ENCODE assay signal across 7 cellular contexts in the genomic region with DNA sequence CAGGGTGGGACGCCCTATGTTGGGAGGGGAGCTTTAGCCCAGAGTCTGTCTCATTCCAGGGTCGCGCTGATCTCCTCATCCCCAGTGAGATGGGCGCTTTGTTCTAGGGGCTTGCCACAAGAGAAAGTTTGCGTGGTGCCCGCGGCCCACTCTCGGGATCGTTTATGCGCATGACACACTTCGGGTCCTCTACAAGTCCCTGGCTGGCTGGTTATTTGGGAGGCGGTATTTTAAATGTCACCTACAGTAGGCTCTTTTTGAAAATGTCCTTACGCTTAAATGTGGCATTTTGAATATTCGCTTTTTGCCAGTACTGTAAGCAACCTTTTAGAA. TPM values are rescaled to one million over a fixed set of nuclear protein-coding genes. Genes with fewer than 3 reads are reported as not detected.
DNase-seq lines count a peak whose midpoint lies in the region; ATAC-seq and TF ChIP-seq lines count a peak whose summit lies in the region.

No MANE protein-coding gene starts in this region.

- TF ChIP-seq CTCF in GM06990 (IDR thresholded peaks at IDR 0.05; ENCODE audit: insufficient read depth, low read length, poor library complexity, severe bottlenecking) (no peak), tibial nerve (IDR thresholded peaks at IDR 0.05) (no peak)

- WGBS in tibial nerve, 2 donors, result 0% methylated on average over 11 to 14 of the region's 14 CpGs

- H3K4me3 ChIP-seq in GM06990 (replicated peaks; ENCODE audit: low read depth, low read length), result peak overlapping the region; percentile 75
- peak overlapping the region; percentile 86 for H3K4me3 ChIP-seq in SJCRH30
- peak overlapping the region; percentile 72 for H3K4me3 ChIP-seq in mononuclear cell (ENCODE audit: low read length)
- H3K4me3 ChIP-seq in tibial nerve, result peak overlapping the region; percentile 76 to 97 (median 94)

- H3K9me3 ChIP-seq in SJCRH30 (replicated peaks), result no peaks in the 10 kb centered on the region
- no peaks in the 10 kb centered on the region for H3K9me3 ChIP-seq in mononuclear cell (ENCODE audit: low read depth, low read length)
- H3K9me3 ChIP-seq in tibial nerve, result no peaks in the 10 kb centered on the region

- peaks cover 8% of the 10 kb centered on the region; the same call in 1 of the 2 replicates for H3K4me1 ChIP-seq in SJCRH30
- H3K4me1 ChIP-seq in mononuclear cell (ENCODE audit: insufficient read depth, low read length), result peaks cover 36% of the 10 kb centered on the region
- H3K4me1 ChIP-seq in tibial nerve, result peaks cover 0 to 58% (median 27%) of the 10 kb centered on the region in 4 donors

- peak; percentile 5 for ATAC-seq in HG02571 (IDR thresholded peaks at IDR 0.05; ENCODE audit: unreplicated experiment)

- H3K27me3 ChIP-seq in GM06990 (replicated peaks; ENCODE audit: control insufficient read depth, insufficient read depth, low read length) (no peaks in the 10 kb centered on the region), SJCRH30 (no peaks in the 10 kb centered on the region), mononuclear cell (ENCODE audit: insufficient read depth, low read length) (no peaks in the 10 kb centered on the region), tibial nerve (no peaks in the 10 kb centered on the region)

- H3K36me3 ChIP-seq in GM06990 (ENCODE audit: control insufficient read depth, insufficient read depth, low read length) (peaks cover 4% of the 10 kb centered on the region), SJCRH30 (no peaks in the 10 kb centered on the region), tibial nerve (peaks cover 0 to 18% (median 0%) of the 10 kb centered on the region in 3 donors)

- H3K27ac ChIP-seq in SJCRH30, result peak overlapping the region; percentile 66
- H3K27ac ChIP-seq in tibial nerve, result peak overlapping the region; percentile 68 to 92 (median 86)

- TF ChIP-seq POLR2A in tibial nerve (IDR thresholded peaks at IDR 0.05), result no peak

- TF ChIP-seq EP300 in tibial nerve (IDR thresholded peaks at IDR 0.05), result no peak

- no peak for DNase-seq in GM06990 (ENCODE audit: extremely low read depth, insufficient read length)
- DNase-seq in SJCRH30, result no peak
- peak; percentile 54 for DNase-seq in dermis blood vessel endothelial cell
- DNase-seq in tibial nerve (ENCODE audit: low spot score in 2 of 2), result no peak
- DNase-seq in HuH-7.5 (ENCODE audit: low spot score), result no peak

RNA-seq across cellular contexts. Expression of gene GOLT1B, which starts 0.5 kb away (rescaled TPM):
- 38.8 and 45.9 TPM in 2 replicates for total RNA-seq in SJCRH30 (2014; rRNA removed; shearing (Covaris generic))
- total RNA-seq in dermis blood vessel endothelial cell (25.1 and 27.9 TPM in 2 replicates), mononuclear cell (116 TPM), tibial nerve (10 to 100 TPM; 16.8 to 28.8 (median 18.8) TPM)

RNA-seq across cellular contexts. Expression of gene RECQL, which starts 0.7 kb away (rescaled TPM):
- total RNA-seq in SJCRH30 (2014; rRNA removed; shearing (Covaris generic)), result 44.7 and 49.7 TPM in 2 replicates
- total RNA-seq in dermis blood vessel endothelial cell (130 and 164 TPM in 2 replicates), mononuclear cell (24.3 TPM), tibial nerve (10 to 100 TPM; 21.4 to 33.0 (median 30.8) TPM)

RNA-seq across cellular contexts. Expression of gene SPX, which starts 24.0 kb away (rescaled TPM):
- total RNA-seq in SJCRH30 (2014; rRNA removed; shearing (Covaris generic)), result 3.5 and 7.4 TPM in 2 replicates
- total RNA-seq in dermis blood vessel endothelial cell (0.05 and 0.51 TPM in 2 replicates), mononuclear cell (11.2 TPM), tibial nerve (1 to 10 TPM in 3 of 4 donors, not detected in 1; 1.5 to 2.4 (median 1.6) TPM)
